ENCODE assay signal across 13 cellular contexts in genomic region chr3:104892044-104892443, GRCh38.
DNase-seq lines count a peak whose midpoint lies in the region; ATAC-seq lines count a peak whose summit lies in the region.
"Had no signal": no experiment of that assay in that cellular context is flagged by ENCODE, and none has a peak within 500 bp of the region (broad histone marks: within the 10 kb centered on the region; RNA-seq: fewer than 3 reads in every experiment).

No MANE protein-coding gene starts in this region.

- no peak for ATAC-seq in HG03045 (IDR thresholded peaks at IDR 0.05; ENCODE audit: unreplicated experiment)
- ATAC-seq: CD8-positive, alpha-beta T cell; GM12878 had no signal

- DNase-seq in DMS 273 (lab: John Stamatoyannopoulos, UW; ENCODE audit: unreplicated experiment) (peak; percentile 53), DMS 273 treated with DMSO at 0.1 percent for 48 hours (lab: John Stamatoyannopoulos, UW) (no peak), ELF-1 (ENCODE audit: low read depth, low spot score) (peak; percentile 24), NCI-H2029 (lab: John Stamatoyannopoulos, UW) (peak; percentile 37), NCI-H69 (lab: John Stamatoyannopoulos, UW) (peak; percentile 11), MV-4-11 (lab: John Stamatoyannopoulos, UW) (no peak)
- DNase-seq in stimulated activated CD4-positive, alpha-beta T cell treated with anti-CD3 and anti-CD28 coated beads, Interleukin-2, amount 100 ng/mL, for 24 hours, result no peak
- DNase-seq: CD8-positive, alpha-beta T cell; COR-L47; DMS53; H7 had no signal

Comparison
In these comparisons a context has a peak if more than half of its experiments do, and no peak if none do; other contexts are left out.
1. DNase-seq: peak in DMS 273 (single experiment), ELF-1 (single experiment), NCI-H2029 (single experiment) and NCI-H69 (single experiment); none in DMS 273 treated with DMSO at 0.1 percent for 48 hours (single experiment), stimulated activated CD4-positive, alpha-beta T cell treated with anti-CD3 and anti-CD28 coated beads, Interleukin-2, amount 100 ng/mL, for 24 hours (0 of 2) and MV-4-11 (single experiment).